In the genomic region with DNA sequence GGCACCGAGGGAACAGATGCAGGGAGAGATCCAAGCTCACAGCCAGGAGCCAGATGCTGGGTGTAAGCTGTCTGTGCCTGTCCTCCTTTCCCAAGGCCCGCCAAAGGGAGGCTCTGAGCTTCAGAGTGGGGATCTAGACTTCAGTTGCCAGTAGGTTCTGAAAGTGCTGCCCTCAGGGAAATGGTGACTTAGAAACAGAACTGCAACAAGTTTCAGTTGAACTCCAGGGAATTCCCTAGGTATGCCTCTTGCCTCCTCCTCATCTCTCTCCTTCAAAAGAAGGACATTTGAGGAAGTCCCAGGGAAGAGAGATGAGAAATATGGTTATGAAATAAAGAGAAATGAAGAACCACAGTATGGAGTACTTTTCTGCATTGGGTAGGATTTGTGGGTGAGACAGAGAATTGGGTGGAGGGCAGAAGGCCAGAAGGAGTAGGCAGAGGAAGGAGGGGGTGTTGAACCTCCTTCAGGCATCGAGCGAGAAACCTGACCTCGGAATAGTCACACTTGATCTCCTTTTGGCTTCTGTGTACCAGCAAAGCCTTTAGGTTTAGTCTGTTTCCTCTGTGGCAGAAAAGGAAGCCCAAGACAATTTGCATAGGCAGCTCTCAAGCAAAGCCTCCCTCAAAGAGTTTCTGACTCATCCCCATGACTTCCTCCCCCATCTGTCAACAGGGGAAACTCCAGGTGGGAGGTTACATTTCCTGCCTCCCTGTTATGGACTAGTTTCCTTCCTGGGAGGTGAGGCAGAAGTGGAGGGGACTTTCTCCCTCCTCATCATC, we compare ENCODE assay signal across 8 cellular contexts. TPM values are rescaled to one million over a fixed set of nuclear protein-coding genes. Genes with fewer than 3 reads are reported as not detected.
DNase-seq lines count a peak whose midpoint lies in the region; ATAC-seq and TF ChIP-seq lines count a peak whose summit lies in the region.

No MANE protein-coding gene starts in this region.

- intact Hi-C loops in right lobe of liver (cut with DNase I): no loop called here

- peaks cover 8% of the 10 kb centered on the region for H3K4me1 ChIP-seq in DND-41 (ENCODE audit: insufficient read depth, low read length)
- H3K4me1 ChIP-seq in right lobe of liver: no peaks in the 10 kb centered on the region

- no peak overlapping the region for H3K27ac Mint-ChIP-seq in stimulated activated memory B cell treated with anti-CD40 and anti-IgM and Interleukin-4, amounts not matched to agents 10 μg/mL and 1 μg/mL and 100 μg/mL, for 72 hours
- no peak overlapping the region for H3K27ac Mint-ChIP-seq in osteocyte (ENCODE audit: unreplicated experiment)

- in situ Hi-C loops in astrocyte of the spinal cord (cut with HindIII; ENCODE audit: low sequenced_read_pairs): no loop called here

- H3K4me3 ChIP-seq in DND-41 (ENCODE audit: low read depth in 1 of 2, low read length in 2 of 2): no peak overlapping the region
- no peak overlapping the region for H3K4me3 ChIP-seq in HL-60 (replicated peaks; ENCODE audit: insufficient read depth, low read length)
- H3K4me3 ChIP-seq in astrocyte of the spinal cord (ENCODE audit: low read depth, low read length): no peak overlapping the region
- H3K4me3 ChIP-seq in right lobe of liver: no peak overlapping the region

- no peaks in the 10 kb centered on the region for H3K27me3 Mint-ChIP-seq in stimulated activated memory B cell treated with anti-CD40 and anti-IgM and Interleukin-4, amounts not matched to agents 10 μg/mL and 1 μg/mL and 100 μg/mL, for 72 hours
- H3K27me3 Mint-ChIP-seq in osteocyte (ENCODE audit: unreplicated experiment): no peaks in the 10 kb centered on the region

- WGBS in right lobe of liver (ENCODE audit: insufficient coverage, low coverage, low lambda C conversion rate, missing lambda C conversion rate): 48% methylated on average over 4 of the region's 5 CpGs

- H3K27me3 ChIP-seq in DND-41 (ENCODE audit: insufficient read depth, low read length, poor library complexity): peaks cover 4% of the 10 kb centered on the region
- H3K27me3 ChIP-seq in HL-60 (ENCODE audit: insufficient read depth, poor library complexity, severe bottlenecking): no peaks in the 10 kb centered on the region
- H3K27me3 ChIP-seq in right lobe of liver: no peaks in the 10 kb centered on the region

- H3K4me2 ChIP-seq in DND-41 (ENCODE audit: insufficient read depth, low read length): no peak overlapping the region

- no peak overlapping the region for H3K9ac ChIP-seq in DND-41 (ENCODE audit: low read depth, low read length)

- no peaks in the 10 kb centered on the region for H3K36me3 ChIP-seq in DND-41 (ENCODE audit: insufficient read depth, low read length)
- H3K36me3 ChIP-seq in right lobe of liver: no peaks in the 10 kb centered on the region

- TF ChIP-seq CTCF in DND-41 (IDR thresholded peaks at IDR 0.05; ENCODE audit: borderline replicate concordance, extremely low read depth, low read length, poor library complexity, severe bottlenecking) (no peak), HL-60 (IDR thresholded peaks at IDR 0.05; ENCODE audit: insufficient read depth, low read length) (no peak), astrocyte of the spinal cord (IDR thresholded peaks at IDR 0.05; ENCODE audit: low read depth, low read length) (no peak), right lobe of liver (IDR thresholded peaks at IDR 0.05) (no peak), osteocyte (IDR thresholded peaks at IDR 0.05) (no peak)

- no peak overlapping the region for H2AFZ ChIP-seq in DND-41 (ENCODE audit: low read depth, low read length)

- DNase-seq in DND-41 (peak; percentile 35), HL-60 (ENCODE audit: low read depth in 1 of 2, low spot score in 1 of 2) (peak; percentile 57 to 63), T-helper 1 cell (peak; percentile 16 to 83 (median 34)), astrocyte of the spinal cord (ENCODE audit: low read depth, low spot score) (peak; percentile 85), right lobe of liver (no peak), osteocyte (ENCODE audit: extremely low spot score, unreplicated experiment) (no peak)

- peak overlapping the region; percentile 6 for H3K4me3 Mint-ChIP-seq in stimulated activated memory B cell treated with anti-CD40 and anti-IgM and Interleukin-4, amounts not matched to agents 10 μg/mL and 1 μg/mL and 100 μg/mL, for 72 hours
- no peak overlapping the region for H3K4me3 Mint-ChIP-seq in osteocyte (ENCODE audit: unreplicated experiment)

- H3K4me1 Mint-ChIP-seq in stimulated activated memory B cell treated with anti-CD40 and anti-IgM and Interleukin-4, amounts not matched to agents 10 μg/mL and 1 μg/mL and 100 μg/mL, for 72 hours: no peaks in the 10 kb centered on the region
- peaks cover 12% of the 10 kb centered on the region for H3K4me1 Mint-ChIP-seq in osteocyte (ENCODE audit: unreplicated experiment)

- ATAC-seq in DND-41 (ENCODE audit: insufficient read depth, low read depth) (peak; percentile 91), GM21381 (IDR thresholded peaks at IDR 0.05; ENCODE audit: unreplicated experiment) (peak; percentile 94), right lobe of liver (peak; percentile 52 to 93 (median 64))
- peak; percentile 98 for ATAC-seq in stimulated activated memory B cell treated with anti-CD40 and anti-IgM and Interleukin-4, amounts not matched to agents 10 μg/mL and 1 μg/mL and 100 μg/mL, for 72 hours

- no peaks in the 10 kb centered on the region for H3K36me3 Mint-ChIP-seq in stimulated activated memory B cell treated with anti-CD40 and anti-IgM and Interleukin-4, amounts not matched to agents 10 μg/mL and 1 μg/mL and 100 μg/mL, for 72 hours
- no peaks in the 10 kb centered on the region for H3K36me3 Mint-ChIP-seq in osteocyte (ENCODE audit: unreplicated experiment)

- no peak overlapping the region for H3K27ac ChIP-seq in DND-41 (ENCODE audit: low read length)
- H3K27ac ChIP-seq in HL-60 (replicated peaks): no peak overlapping the region
- peak overlapping the region in 1 of 3 donors; percentile 30 for H3K27ac ChIP-seq in right lobe of liver

- TF ChIP-seq POLR2A in right lobe of liver (IDR thresholded peaks at IDR 0.05): no peak

- H3K79me2 ChIP-seq in DND-41 (ENCODE audit: insufficient read depth, low read length): no peaks in the 10 kb centered on the region

- no peaks in the 10 kb centered on the region for H3K9me3 ChIP-seq in DND-41 (ENCODE audit: insufficient read depth, low read length, severe bottlenecking)
- no peaks in the 10 kb centered on the region for H3K9me3 ChIP-seq in right lobe of liver

- no peaks in the 10 kb centered on the region for H4K20me1 ChIP-seq in DND-41 (ENCODE audit: insufficient read depth, low read length)

- no peaks in the 10 kb centered on the region for H3K9me3 Mint-ChIP-seq in stimulated activated memory B cell treated with anti-CD40 and anti-IgM and Interleukin-4, amounts not matched to agents 10 μg/mL and 1 μg/mL and 100 μg/mL, for 72 hours
- H3K9me3 Mint-ChIP-seq in osteocyte (ENCODE audit: unreplicated experiment): no peaks in the 10 kb centered on the region

RNA-seq across cellular contexts. Expression of gene QPCT, which starts 45.7 kb away (rescaled TPM):
- total RNA-seq in right lobe of liver: 1 to 10 TPM in 3 of 6 experiments, under 1 TPM in 3; 0.55 to 1.5 (median 1.1) TPM
- not detected in 2 replicates for total RNA-seq in osteocyte

Comparison
In these comparisons a context has a peak if more than half of its experiments do, and no peak if none do; other contexts are left out.
1. DNase-seq: peak in DND-41 (single experiment), HL-60 (2 of 2), T-helper 1 cell (5 of 5) and astrocyte of the spinal cord (single experiment); none in right lobe of liver (0 of 3) and osteocyte (single experiment).
2. Peak in every context shown above with its lines, with median percentiles within 50 percentile points of each other: ATAC-seq.